Comparison of ENCODE assay signal across 1 cellular context in genomic region chr19:58386576-58387337, GRCh38.
TF ChIP-seq lines count a peak whose summit lies in the region.

RPS5 (plus strand) TSS chr19:58387269; CDS start chr19:58388138, 869 bp downstream.

TF ChIP-seq in GM23338, 12 proteins besides CTCF, POLR2A, EP300 and RAD21 (continued from another document):
- TF ChIP-seq POLR2AphosphoS5 (IDR thresholded peaks at IDR 0.05; ENCODE audit: low read depth), result peak; percentile 80
- TF ChIP-seq ETS1 (IDR thresholded peaks at IDR 0.05), result peak; percentile 91; the same call in 1 of the 2 replicates
